ENCODE assay signal across 26 cellular contexts in the genomic region with DNA sequence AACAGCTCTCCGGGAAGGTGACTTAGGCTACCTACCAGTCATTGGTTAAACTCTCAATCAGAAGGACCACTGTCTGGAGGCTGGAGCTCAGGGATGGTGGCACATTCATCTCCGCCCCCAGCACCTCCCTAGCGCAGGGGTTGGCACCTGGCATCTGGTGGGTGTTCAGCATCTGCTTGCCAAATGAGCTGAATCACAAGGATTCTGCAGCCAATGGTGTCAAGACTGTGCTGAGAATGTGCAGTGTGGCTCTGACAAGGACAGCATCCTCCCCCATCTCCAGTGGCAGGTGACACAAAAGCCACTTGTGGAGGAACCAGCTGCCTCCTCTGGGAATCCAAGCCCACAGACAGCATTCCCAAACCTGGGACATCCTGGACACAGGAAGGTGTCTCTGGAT. TPM values are rescaled to one million over a fixed set of nuclear protein-coding genes. Genes with fewer than 3 reads are reported as not detected.
"Had no signal": no experiment of that assay in that cellular context is flagged by ENCODE, and none has a peak within 500 bp of the region (broad histone marks: within the 10 kb centered on the region; RNA-seq: fewer than 3 reads in every experiment).

No MANE protein-coding gene starts in this region.

- H3K27ac ChIP-seq: SK-N-MC, VCaP had no signal

- DNase-seq: activated CD4-positive, alpha-beta memory T cell treated with anti-CD3 and anti-CD28 coated beads, Interleukin-2, amount 10 ng/mL, durations not matched to agents 7 days and 5 days; activated CD4-positive, alpha-beta T cell treated with anti-CD3 and anti-CD28 coated beads, Interleukin-2, amount 50 U/mL, for 1 hour; activated CD4-positive, CD25-positive, alpha-beta regulatory T cell; activated gamma-delta T cell; activated naive CD4-positive, alpha-beta T cell treated with anti-CD3 and anti-CD28 coated beads for 36 hours; activated T-cell treated with anti-CD3 and anti-CD28 coated beads for 4 hours; activated T-cell treated with anti-CD3 and anti-CD28 coated beads, Interleukin-2, amount 50 U/mL, for 48 hours; cerebellar nuclear complex; Kasumi-1; KBM-7; NCI-H1105 treated with DMSO at 0.1 percent for 48 hours; NCI-H146; NCI-H187 treated with DMSO at 0.1 percent for 48 hours; NCI-H2081 treated with DMSO at 0.1 percent for 48 hours; NCI-H446 treated with DMSO at 0.1 percent for 48 hours; NCI-H524 treated with DMSO at 0.1 percent for 48 hours; NCI-H748 treated with DMSO at 0.1 percent for 48 hours; RPMI8226; T-cell; T-helper 2 cell had no signal

- H3K4me3 ChIP-seq: SK-N-MC had no signal

RNA-seq across cellular contexts. Expression of gene ARL5C, which starts 49.7 kb away (rescaled TPM):
- total RNA-seq: activated CD8-positive, alpha-beta memory T cell treated with anti-CD3 and anti-CD28 coated beads for 36 hours; activated naive CD4-positive, alpha-beta T cell treated with anti-CD3 and anti-CD28 coated beads for 36 hours; activated T-helper 17 cell treated with anti-CD3 and anti-CD28 coated beads, Interleukin-2, amount 50 U/mL, for 72 hours; astrocyte; Right ventricle myocardium inferior had no signal
